Comparison of ENCODE assay signal across 17 cellular contexts in genomic region chr2:215684448-215685217, GRCh38.
DNase-seq lines count a peak whose midpoint lies in the region; ATAC-seq, FAIRE-seq and TF ChIP-seq lines count a peak whose summit lies in the region.
"Had no signal": no experiment of that assay in that cellular context is flagged by ENCODE, and none has a peak within 500 bp of the region (broad histone marks: within the 10 kb centered on the region; RNA-seq: fewer than 3 reads in every experiment).

No MANE protein-coding gene starts in this region.

- in situ Hi-C loops in ACHN (cut with HindIII; ENCODE audit: low pct_ligation_motif_present, low pct_unique_long_range_greater_than_20kb, low sequenced_read_pairs), result no loop called here

- no peak overlapping the region for H3K4me3 Mint-ChIP-seq in natural killer cell treated with Interleukin-12 subunit alpha and Interleukin-12 subunit beta and Interleukin-15 and Interleukin-18, amount 100 ng/mL, for 72 hours
- H3K4me3 Mint-ChIP-seq: GM23338 had no signal

- H3K9me3 Mint-ChIP-seq in natural killer cell treated with Interleukin-12 subunit alpha and Interleukin-12 subunit beta and Interleukin-15 and Interleukin-18, amount 100 ng/mL, for 72 hours, result peaks cover 6% of the 10 kb centered on the region

- H3K27me3 ChIP-seq in bronchial epithelial cell (ENCODE audit: control insufficient read depth, insufficient read depth, low read length), result no peaks in the 10 kb centered on the region
- no peaks in the 10 kb centered on the region for H3K27me3 ChIP-seq in mesendoderm (ENCODE audit: insufficient read depth, low read length, poor library complexity)
- H3K27me3 ChIP-seq: heart left ventricle, MG63 had no signal

- H3K18ac ChIP-seq in mesendoderm (ENCODE audit: low read length), result no peak overlapping the region

- no peak overlapping the region for H2AK5ac ChIP-seq in mesendoderm (ENCODE audit: low read length)

- no peaks in the 10 kb centered on the region for H3K36me3 ChIP-seq in bronchial epithelial cell (ENCODE audit: control insufficient read depth, insufficient read depth, low read length)
- no peaks in the 10 kb centered on the region for H3K36me3 ChIP-seq in mesendoderm (ENCODE audit: control insufficient read depth, insufficient read depth, low read length)
- H3K36me3 ChIP-seq: heart left ventricle, MG63 had no signal

- no peak overlapping the region for H3K4me3 ChIP-seq in HFF-Myc (replicated peaks; ENCODE audit: low read depth, low read length)
- H3K4me3 ChIP-seq in bronchial epithelial cell (ENCODE audit: low read depth, low read length), result no peak overlapping the region
- no peak overlapping the region for H3K4me3 ChIP-seq in mesendoderm (ENCODE audit: low read length)
- H3K4me3 ChIP-seq: GM23338, heart left ventricle, MG63 had no signal

- no peak overlapping the region for H3K23ac ChIP-seq in mesendoderm (ENCODE audit: low read length)

- no peaks in the 10 kb centered on the region for H3K79me1 ChIP-seq in mesendoderm (ENCODE audit: low read length)

- TF ChIP-seq CTCF in HFF-Myc (IDR thresholded peaks at IDR 0.05; ENCODE audit: low read depth, low read length, missing control alignments) (no peak), bronchial epithelial cell (IDR thresholded peaks at IDR 0.05; ENCODE audit: insufficient read depth, low read length, severe bottlenecking) (no peak)

- DNase-seq in ACHN, result peak; percentile 58
- peak; percentile 42 for DNase-seq in HFF-Myc (ENCODE audit: extremely low read depth, low read depth)
- peak; percentile 50 for DNase-seq in bronchial epithelial cell (ENCODE audit: low read depth)
- DNase-seq in mesendoderm, result peak; percentile 40
- DNase-seq in occipital lobe (lab: John Stamatoyannopoulos, UW), result no peak
- no peak for DNase-seq in natural killer cell treated with Interleukin-12 subunit alpha and Interleukin-12 subunit beta and Interleukin-15 and Interleukin-18, amount 100 ng/mL, for 72 hours (ENCODE audit: low spot score)
- no peak for DNase-seq in midbrain (lab: John Stamatoyannopoulos, UW)
- DNase-seq: DMS53, heart left ventricle, left ventricle myocardium superior, MG63, OCI-M1 had no signal

- no peak overlapping the region for H3K9ac ChIP-seq in mesendoderm (ENCODE audit: low read length)

- no peak overlapping the region for H4K8ac ChIP-seq in mesendoderm (ENCODE audit: low read depth, low read length)

- H3K4me1 ChIP-seq in mesendoderm (ENCODE audit: control insufficient read depth, low read depth, low read length), result no peaks in the 10 kb centered on the region

- peak overlapping the region; percentile 42 for H3K27ac ChIP-seq in mesendoderm (ENCODE audit: low read depth, low read length)
- H3K27ac ChIP-seq: HL-60 had no signal

- ATAC-seq in natural killer cell treated with Interleukin-12 subunit alpha and Interleukin-12 subunit beta and Interleukin-15 and Interleukin-18, amount 100 ng/mL, for 72 hours, result no peak
- ATAC-seq in GM19023 (IDR thresholded peaks at IDR 0.05; ENCODE audit: unreplicated experiment), result no peak
- ATAC-seq: activated CD4-positive, CD25-positive, alpha-beta regulatory T cell treated with anti-CD3 and anti-CD28 coated beads, Interleukin-2, amount 50 U/mL, for 24 hours; GM23338; heart left ventricle; left ventricle myocardium superior had no signal

- H3K79me2 ChIP-seq in mesendoderm (ENCODE audit: control insufficient read depth, insufficient read depth, low read length), result no peaks in the 10 kb centered on the region

- no peak overlapping the region for H4K5ac ChIP-seq in mesendoderm (ENCODE audit: low read length)

- H2BK5ac ChIP-seq in mesendoderm (ENCODE audit: low read length), result no peak overlapping the region

- no peak overlapping the region for H3K4me2 ChIP-seq in mesendoderm (ENCODE audit: low read length)
- H3K4me2 ChIP-seq: GM23338 had no signal

- H3K36me3 Mint-ChIP-seq in natural killer cell treated with Interleukin-12 subunit alpha and Interleukin-12 subunit beta and Interleukin-15 and Interleukin-18, amount 100 ng/mL, for 72 hours, result no peaks in the 10 kb centered on the region

- no peak overlapping the region for H3K4ac ChIP-seq in mesendoderm (ENCODE audit: low read depth, low read length)

- H3K56ac ChIP-seq in mesendoderm (ENCODE audit: low read length), result no peak overlapping the region

- H3K27me3 Mint-ChIP-seq in natural killer cell treated with Interleukin-12 subunit alpha and Interleukin-12 subunit beta and Interleukin-15 and Interleukin-18, amount 100 ng/mL, for 72 hours, result peaks cover 17 to 27% of the 10 kb centered on the region in 2 donors

- no CpG with 5 or more reads among the region's 4 CpGs for WGBS in mesendoderm (ENCODE audit: extremely low coverage, insufficient coverage, low lambda C conversion rate)

- no peak overlapping the region for H2BK15ac ChIP-seq in mesendoderm (replicated peaks; ENCODE audit: low read depth)

- H3K4me1 Mint-ChIP-seq in natural killer cell treated with Interleukin-12 subunit alpha and Interleukin-12 subunit beta and Interleukin-15 and Interleukin-18, amount 100 ng/mL, for 72 hours (ENCODE audit: low read depth in 2 of 2), result peaks cover 16 to 18% of the 10 kb centered on the region in 2 donors
- H3K4me1 Mint-ChIP-seq: GM23338 had no signal

- H3K27ac Mint-ChIP-seq in natural killer cell treated with Interleukin-12 subunit alpha and Interleukin-12 subunit beta and Interleukin-15 and Interleukin-18, amount 100 ng/mL, for 72 hours, result peak overlapping the region in 1 of 2 donors; percentile 1
- H3K27ac Mint-ChIP-seq: GM23338 had no signal

- H2BK120ac ChIP-seq in mesendoderm (ENCODE audit: low read depth, low read length), result no peak overlapping the region

- no peak for FAIRE-seq in bronchial epithelial cell (lab: Jason Lieb, UNC)
- FAIRE-seq: GM19239 had no signal

Comparison
In these comparisons a context has a peak if more than half of its experiments do, and no peak if none do; other contexts are left out.
1. DNase-seq: peak in ACHN (single experiment), HFF-Myc (single experiment), bronchial epithelial cell (single experiment) and mesendoderm (single experiment); none in occipital lobe (single experiment), natural killer cell treated with Interleukin-12 subunit alpha and Interleukin-12 subunit beta and Interleukin-15 and Interleukin-18, amount 100 ng/mL, for 72 hours (single experiment) and midbrain (single experiment).